ENCODE assay signal across 13 cellular contexts in genomic region chr5:82417776-82418607, GRCh38.
A peak's percentile ranks its signal among the peaks of the same experiment; 100 is the strongest.
DNase-seq lines count a peak whose midpoint lies in the region; ATAC-seq, FAIRE-seq and TF ChIP-seq lines count a peak whose summit lies in the region.
"Had no signal": no experiment of that assay in that cellular context is flagged by ENCODE, and none has a peak within 500 bp of the region (broad histone marks: within the 10 kb centered on the region; RNA-seq: fewer than 3 reads in every experiment).

No MANE protein-coding gene starts in this region.

- no peaks in the 10 kb centered on the region for H3K9me1 ChIP-seq in K562 (ENCODE audit: control insufficient read depth, insufficient read depth, low read length)

- no peak for TF ChIP-seq RAD21 in K562 (CRISPR knock-in tag; conservative IDR thresholded peaks at IDR 0.05 in 1 of 2, IDR thresholded peaks at IDR 0.05 in 1 of 2)

- H3K4me1 ChIP-seq in K562 (replicated peaks in 1 of 2; ENCODE audit: control insufficient read depth in 2 of 2, insufficient read depth in 2 of 2, low read length in 2 of 2) (peaks cover 9 to 60% of the 10 kb centered on the region in 2 experiments), gastroesophageal sphincter (peaks cover 0 to 11% (median 4%) of the 10 kb centered on the region in 3 donors)

- peak; percentile 44 for TF ChIP-seq EP300 in K562 (IDR thresholded peaks at IDR 0.05; ENCODE audit: low read length)
- no peak for TF ChIP-seq EP300 in gastroesophageal sphincter (IDR thresholded peaks at IDR 0.05)

- in situ Hi-C loops in K562 (cut with MboI): no loop called here

- H3K27ac Mint-ChIP-seq in neural crest cell (ENCODE audit: unreplicated experiment) (peak overlapping the region; percentile 79), osteocyte (ENCODE audit: unreplicated experiment) (no peak overlapping the region)

- H3K27me3 Mint-ChIP-seq in neural crest cell (ENCODE audit: low read depth) (no peaks in the 10 kb centered on the region), osteocyte (ENCODE audit: unreplicated experiment) (no peaks in the 10 kb centered on the region)

- H3K9me3 ChIP-seq in K562 (replicated peaks; ENCODE audit: control insufficient read depth, insufficient read depth, low read depth, low read length): no peaks in the 10 kb centered on the region
- H3K9me3 ChIP-seq in gastroesophageal sphincter: no peaks in the 10 kb centered on the region
- H3K9me3 ChIP-seq: ovary had no signal

- no peak for TF ChIP-seq POLR2A in K562 (conservative IDR thresholded peaks at IDR 0.05)
- no peak for TF ChIP-seq POLR2A in gastroesophageal sphincter (IDR thresholded peaks at IDR 0.05)

- intact Hi-C loops in K562 (cut with micrococcal nuclease): no loop called here

- peak overlapping the region; percentile 69 for H3K27ac ChIP-seq in K562 (ENCODE audit: extremely low read depth, low read depth, low read length)
- no peak overlapping the region for H3K27ac ChIP-seq in gastroesophageal sphincter
- H3K27ac ChIP-seq: foreskin keratinocyte, ovary, SK-N-MC had no signal

- H4K20me1 ChIP-seq in K562 (replicated peaks; ENCODE audit: control insufficient read depth, insufficient read depth, low read length): no peaks in the 10 kb centered on the region

- peak overlapping the region; percentile 82 for H2AFZ ChIP-seq in K562 (ENCODE audit: low read depth, low read length)

- DNase-seq in EH (ENCODE audit: low read depth) (peak; percentile 87), NOMO-1 treated with DMSO at 0.1 percent for 48 hours (lab: John Stamatoyannopoulos, UW; ENCODE audit: unreplicated experiment) (peak; percentile 74), K562 (ENCODE audit: extremely low read depth in 1 of 4, low spot score in 3 of 4) (no peak), neural crest cell (ENCODE audit: low read depth, low spot score) (no peak), NCI-H524 (lab: John Stamatoyannopoulos, UW) (no peak), osteocyte (ENCODE audit: extremely low spot score, unreplicated experiment) (no peak)
- DNase-seq: activated effector memory CD4-positive, alpha-beta T cell treated with anti-CD3 and anti-CD28 coated beads, Interleukin-2, amount 50 U/mL, for 16 hours; AML-193; ovary had no signal

- H3K4me3 ChIP-seq in K562 (no peak overlapping the region), gastroesophageal sphincter (no peak overlapping the region)
- H3K4me3 ChIP-seq: ovary, SK-N-MC had no signal

- H3K9ac ChIP-seq in K562 (ENCODE audit: insufficient read depth in 1 of 2, low read depth in 2 of 2, low read length in 2 of 2): 0 out of 4 replicates have a peak overlapping the region, but pooled peaks of 1 of the 2 experiments have one; percentile 10

- FAIRE-seq in K562 (lab: Jason Lieb, UNC): no peak

- H3K36me3 ChIP-seq in K562 (ENCODE audit: control insufficient read depth, insufficient read depth, low read length): no peaks in the 10 kb centered on the region
- H3K36me3 ChIP-seq in gastroesophageal sphincter: no peaks in the 10 kb centered on the region
- H3K36me3 ChIP-seq: ovary had no signal

- POLR2A ChIA-PET in K562 (lab: Yijun Ruan, JAX): interaction anchor here (0.6 kb wide), 1 partner anchor 66 kb away, joined by 3 read pairs; no protein-coding TSS in a partner anchor

- H3K4me1 Mint-ChIP-seq in neural crest cell: no peaks in the 10 kb centered on the region
- peaks cover 35% of the 10 kb centered on the region for H3K4me1 Mint-ChIP-seq in osteocyte (ENCODE audit: unreplicated experiment)

- H3K4me2 ChIP-seq in K562 (ENCODE audit: insufficient read depth, low read length): peak overlapping the region; percentile 26

- H3K27me3 ChIP-seq in K562 (ENCODE audit: control insufficient read depth in 2 of 2, insufficient read depth in 2 of 2, low read length in 2 of 2): no peaks in the 10 kb centered on the region
- H3K27me3 ChIP-seq in gastroesophageal sphincter: no peaks in the 10 kb centered on the region
- H3K27me3 ChIP-seq: foreskin keratinocyte, ovary had no signal

- H3K9me3 Mint-ChIP-seq in neural crest cell (no peaks in the 10 kb centered on the region), osteocyte (ENCODE audit: unreplicated experiment) (no peaks in the 10 kb centered on the region)

- no peak for TF ChIP-seq CTCF in K562 (IDR thresholded peaks at IDR 0.05 in 2 of 3, conservative IDR thresholded peaks at IDR 0.05 in 1 of 3; ENCODE audit: insufficient read depth in 2 of 3, low read depth in 1 of 3, low read length in 3 of 3)
- TF ChIP-seq CTCF in neural crest cell (conservative IDR thresholded peaks at IDR 0.05): no peak
- TF ChIP-seq CTCF in gastroesophageal sphincter (IDR thresholded peaks at IDR 0.05): no peak
- no peak for TF ChIP-seq CTCF in osteocyte (IDR thresholded peaks at IDR 0.05)

- no TSS peak for BruUV-seq in K562 (replicated peaks; lab: Mats Ljungman, UMichigan)

- H3K79me2 ChIP-seq in K562 (ENCODE audit: control insufficient read depth, insufficient read depth, low read length): no peaks in the 10 kb centered on the region

- CTCF ChIA-PET in K562 (lab: Yijun Ruan, JAX; ENCODE audit: low intra/inter-chr PET ratio): no interaction called here

- 27% methylated on average over 11 of the region's 11 CpGs for WGBS in K562 (ENCODE audit: insufficient coverage, low coverage, missing lambda C conversion rate)
- 72 to 80% methylated on average over 8 of the region's 11 CpGs for WGBS in gastroesophageal sphincter (ENCODE audit: low coverage in 1 of 2), 2 donors

- H3K4me3 Mint-ChIP-seq in neural crest cell (no peak overlapping the region), osteocyte (ENCODE audit: unreplicated experiment) (no peak overlapping the region)

- ATAC-seq in K562: no peak
- ATAC-seq in gastroesophageal sphincter: no peak
- ATAC-seq in HG03139 (IDR thresholded peaks at IDR 0.05; ENCODE audit: unreplicated experiment): no peak
- ATAC-seq: foreskin keratinocyte had no signal

- H3K36me3 Mint-ChIP-seq in neural crest cell (ENCODE audit: low read depth) (no peaks in the 10 kb centered on the region), osteocyte (ENCODE audit: unreplicated experiment) (no peaks in the 10 kb centered on the region)

TF ChIP-seq in K562, 482 proteins besides CTCF, POLR2A, EP300 and RAD21 (continues in another document):
- TF ChIP-seq HSF4 (CRISPR knock-in tag; IDR thresholded peaks at IDR 0.05; ENCODE audit: borderline replicate concordance) (no peak), TEAD1 (CRISPR knock-in tag; IDR thresholded peaks at IDR 0.05) (no peak), BCOR (IDR thresholded peaks at IDR 0.05) (no peak), TCF3 (CRISPR knock-in tag; IDR thresholded peaks at IDR 0.05) (0 out of 2 replicates have a peak, but pooled peaks have one; percentile 26), DDX20 (tag; IDR thresholded peaks at IDR 0.05; ENCODE audit: low read depth) (peak; percentile 28; the same call in 1 of the 2 replicates), HDAC8 (tag; IDR thresholded peaks at IDR 0.05) (no peak), NR2C2 (CRISPR knock-in tag; IDR thresholded peaks at IDR 0.05) (no peak), NR2C2 (tag; IDR thresholded peaks at IDR 0.05) (peak; percentile 57; the same call in 1 of the 2 replicates), ZNF24 (IDR thresholded peaks at IDR 0.05) (no peak), MEIS2 (IDR thresholded peaks at IDR 0.05; ENCODE audit: partially characterized antibody) (no peak), FIP1L1 (IDR thresholded peaks at IDR 0.05; ENCODE audit: low read depth, low read length, poor library complexity, severe bottlenecking) (no peak), ATF7 (IDR thresholded peaks at IDR 0.05) (0 out of 2 replicates have a peak, but pooled peaks have one; percentile 9), CCAR2 (IDR thresholded peaks at IDR 0.05; ENCODE audit: low read depth, low read length) (no peak), SETDB1 (IDR thresholded peaks at IDR 0.05; ENCODE audit: low read length) (no peak), MECOM (CRISPR knock-in tag; IDR thresholded peaks at IDR 0.05) (peak; percentile 96), CTBP1 (IDR thresholded peaks at IDR 0.05; ENCODE audit: borderline replicate concordance) (peak; percentile 48; the same call in 1 of the 2 replicates), DACH1 (IDR thresholded peaks at IDR 0.05; ENCODE audit: partially characterized antibody) (no peak), CBFB (CRISPR knock-in tag; IDR thresholded peaks at IDR 0.05) (no peak), ZFP36 (IDR thresholded peaks at IDR 0.05; ENCODE audit: low read depth, low read length, partially characterized antibody) (peak; percentile 44), ZFP91 (CRISPR knock-in tag; IDR thresholded peaks at IDR 0.05) (no peak), ZNF77 (CRISPR knock-in tag; IDR thresholded peaks at IDR 0.05) (no peak), E2F5 (CRISPR knock-in tag; IDR thresholded peaks at IDR 0.05) (no peak), ZNF12 (CRISPR knock-in tag; IDR thresholded peaks at IDR 0.05) (0 out of 2 replicates have a peak, but pooled peaks have one; percentile 31), TAL1 (IDR thresholded peaks at IDR 0.05) (peak; percentile 20; the same call in 1 of the 2 replicates), NR4A1 (CRISPR knock-in tag; IDR thresholded peaks at IDR 0.05) (no peak), NR4A1 (tag; IDR thresholded peaks at IDR 0.05) (peak; percentile 35; the same call in 1 of the 2 replicates)

Comparison
In these comparisons a context has a peak if more than half of its experiments do, and no peak if none do; other contexts are left out.
1. DNase-seq: peak in EH (single experiment) and NOMO-1 treated with DMSO at 0.1 percent for 48 hours (single experiment); none in K562 (0 of 4), neural crest cell (single experiment), NCI-H524 (0 of 2) and osteocyte (single experiment).